Comparison of ENCODE assay signal across 11 cellular contexts in genomic region chr12:75706786-75707605, GRCh38.
A peak's percentile ranks its signal among the peaks of the same experiment; 100 is the strongest.
DNase-seq lines count a peak whose midpoint lies in the region; ATAC-seq, FAIRE-seq and TF ChIP-seq lines count a peak whose summit lies in the region.
"Had no signal": no experiment of that assay in that cellular context is flagged by ENCODE, and none has a peak within 500 bp of the region (broad histone marks: within the 10 kb centered on the region; RNA-seq: fewer than 3 reads in every experiment).

No MANE protein-coding gene starts in this region.

- peak overlapping the region in 2 of 10 experiments; percentile 6 to 28; a peak in 2 of 20 replicates for H3K4me3 ChIP-seq in BLaER1 treated with 17β-estradiol and CSF1 and Interleukin-3, amounts not matched to agents 10 nM and 100 nM
- H3K4me3 ChIP-seq in HUES6 (ENCODE audit: low read depth, low read length): no peak overlapping the region
- H3K4me3 ChIP-seq in K562: no peak overlapping the region
- no peak overlapping the region for H3K4me3 ChIP-seq in mesodermal cell (ENCODE audit: extremely low read depth, insufficient read depth, low read length, poor library complexity, severe bottlenecking)
- H3K4me3 ChIP-seq in left lung: no peak overlapping the region
- H3K4me3 ChIP-seq: thoracic aorta had no signal

- TF ChIP-seq RAD21 in K562 (CRISPR knock-in tag; conservative IDR thresholded peaks at IDR 0.05 in 1 of 2, IDR thresholded peaks at IDR 0.05 in 1 of 2): 0 out of 4 replicates have a peak, but pooled peaks of 1 of the 2 experiments have one; percentile 30

- in situ Hi-C loops in K562 (cut with MboI): no loop called here

- CTCF ChIA-PET in K562 (lab: Yijun Ruan, JAX; ENCODE audit: low intra/inter-chr PET ratio): no interaction called here

- ATAC-seq in K562 (peak; percentile 79), left lung (no peak)

- no peak for TF ChIP-seq CTCF in K562 (IDR thresholded peaks at IDR 0.05 in 2 of 3, conservative IDR thresholded peaks at IDR 0.05 in 1 of 3; ENCODE audit: insufficient read depth in 2 of 3, low read depth in 1 of 3, low read length in 3 of 3)
- TF ChIP-seq CTCF in left lung (IDR thresholded peaks at IDR 0.05): no peak

- peak overlapping the region; percentile 57 for H2AFZ ChIP-seq in K562 (ENCODE audit: low read depth, low read length)

- DNase-seq in K562 (ENCODE audit: extremely low read depth in 1 of 4, low spot score in 3 of 4): peak; percentile 41 to 76 (median 54)
- DNase-seq in stimulated activated CD4-positive, alpha-beta T cell treated with anti-CD3 and anti-CD28 coated beads, Interleukin-4, amount 100 ng/mL, for 24 hours: no peak
- DNase-seq in hippocampal formation (lab: John Stamatoyannopoulos, UW): no peak
- no peak for DNase-seq in activated CD8-positive, alpha-beta memory T cell treated with anti-CD3 and anti-CD28 coated beads for 24 hours
- DNase-seq in left lung: no peak
- DNase-seq: immature natural killer cell had no signal

- H3K4me1 ChIP-seq in BLaER1 treated with 17β-estradiol and CSF1 and Interleukin-3, amounts not matched to agents 10 nM and 100 nM: peaks cover 20 to 41% (median 26%) of the 10 kb centered on the region in 10 experiments
- peaks cover 38% of the 10 kb centered on the region for H3K4me1 ChIP-seq in HUES6 (ENCODE audit: control insufficient read depth, insufficient read depth, low read length)
- H3K4me1 ChIP-seq in K562 (replicated peaks in 1 of 2; ENCODE audit: control insufficient read depth in 2 of 2, insufficient read depth in 2 of 2, low read length in 2 of 2): peaks cover 3 to 35% of the 10 kb centered on the region in 2 experiments; a peak in 4 of 5 replicates
- peaks cover 33% of the 10 kb centered on the region for H3K4me1 ChIP-seq in mesodermal cell (ENCODE audit: control insufficient read depth, insufficient read depth, low read length, poor library complexity, severe bottlenecking)
- peaks cover 0 to 5% of the 10 kb centered on the region in 2 donors for H3K4me1 ChIP-seq in left lung

- H3K27ac ChIP-seq in BLaER1 treated with 17β-estradiol and CSF1 and Interleukin-3, amounts not matched to agents 10 nM and 100 nM: peak overlapping the region; percentile 23 to 64 (median 51); a peak in 19 of 22 replicates
- H3K27ac ChIP-seq in HUES6 (ENCODE audit: low read depth, low read length) (peak overlapping the region; percentile 46; the same call in 1 of the 2 replicates), K562 (ENCODE audit: extremely low read depth, low read depth, low read length) (peak overlapping the region; percentile 65), mesodermal cell (ENCODE audit: low read depth, low read length, severe bottlenecking) (peak overlapping the region; percentile 91), left lung (peak overlapping the region in 1 of 2 donors; percentile 53)

- no peaks in the 10 kb centered on the region for H3K9me1 ChIP-seq in K562 (ENCODE audit: control insufficient read depth, insufficient read depth, low read length)

- H3K4me2 ChIP-seq in BLaER1 treated with 17β-estradiol and CSF1 and Interleukin-3, amounts not matched to agents 10 nM and 100 nM: peak overlapping the region; percentile 42 to 78 (median 64)
- H3K4me2 ChIP-seq in K562 (ENCODE audit: insufficient read depth, low read length): peak overlapping the region; percentile 33

- H3K9ac ChIP-seq in BLaER1 treated with 17β-estradiol and CSF1 and Interleukin-3, amounts not matched to agents 10 nM and 100 nM: peak overlapping the region in 2 of 11 experiments; percentile 4 to 14; a peak in 2 of 22 replicates
- H3K9ac ChIP-seq in HUES6 (ENCODE audit: low read length) (no peak overlapping the region), K562 (ENCODE audit: insufficient read depth in 1 of 2, low read depth in 2 of 2, low read length in 2 of 2) (peak overlapping the region in 1 of 2 experiments; percentile 32; a peak in 1 of 4 replicates)

- no peaks in the 10 kb centered on the region for H4K20me1 ChIP-seq in BLaER1 treated with 17β-estradiol and CSF1 and Interleukin-3, amounts not matched to agents 10 nM and 100 nM
- no peaks in the 10 kb centered on the region for H4K20me1 ChIP-seq in K562 (replicated peaks; ENCODE audit: control insufficient read depth, insufficient read depth, low read length)

- no TSS peak for BruUV-seq in K562 (replicated peaks; lab: Mats Ljungman, UMichigan)

- intact Hi-C loops in K562 (cut with micrococcal nuclease) (loop anchor here (5.0 to 10.0 kb wide), 2 partner anchors 188 to 325 kb away; partner anchors contain the start of gene PHLDA1), left lung (cut with DNase I) (no loop called here)

- no peak for TF ChIP-seq POLR2A in K562 (conservative IDR thresholded peaks at IDR 0.05)

- WGBS in K562 (ENCODE audit: insufficient coverage, low coverage, missing lambda C conversion rate): 37% methylated on average over 8 of the region's 8 CpGs
- WGBS in mesodermal cell (ENCODE audit: insufficient coverage in 2 of 2), 2 experiments: 70 to 100% methylated on average over 2 of the region's 8 CpGs

- no peaks in the 10 kb centered on the region for H3K27me3 ChIP-seq in BLaER1 treated with 17β-estradiol and CSF1 and Interleukin-3, amounts not matched to agents 10 nM and 100 nM
- H3K27me3 ChIP-seq in HUES6 (ENCODE audit: control insufficient read depth, insufficient read depth, low read length) (no peaks in the 10 kb centered on the region), K562 (ENCODE audit: control insufficient read depth in 2 of 2, insufficient read depth in 2 of 2, low read length in 2 of 2) (no peaks in the 10 kb centered on the region), left lung (no peaks in the 10 kb centered on the region)

- H3K36me3 ChIP-seq in BLaER1 treated with 17β-estradiol and CSF1 and Interleukin-3, amounts not matched to agents 10 nM and 100 nM: no peaks in the 10 kb centered on the region
- H3K36me3 ChIP-seq in HUES6 (ENCODE audit: control insufficient read depth, insufficient read depth, low read length) (no peaks in the 10 kb centered on the region), K562 (ENCODE audit: control insufficient read depth, insufficient read depth, low read length) (no peaks in the 10 kb centered on the region), mesodermal cell (ENCODE audit: control insufficient read depth, insufficient read depth, low read length) (no peaks in the 10 kb centered on the region), left lung (no peaks in the 10 kb centered on the region)
- H3K36me3 ChIP-seq: thoracic aorta had no signal

- H3K9me3 ChIP-seq in BLaER1 treated with 17β-estradiol and CSF1 and Interleukin-3, amounts not matched to agents 10 nM and 100 nM (replicated peaks in 1 of 11): no peaks in the 10 kb centered on the region
- H3K9me3 ChIP-seq in HUES6 (ENCODE audit: control insufficient read depth, insufficient read depth, low read depth, low read length) (no peaks in the 10 kb centered on the region), K562 (replicated peaks; ENCODE audit: control insufficient read depth, insufficient read depth, low read depth, low read length) (no peaks in the 10 kb centered on the region), mesodermal cell (ENCODE audit: control insufficient read depth, low read length) (no peaks in the 10 kb centered on the region), left lung (no peaks in the 10 kb centered on the region)
- H3K9me3 ChIP-seq: thoracic aorta had no signal

- peak; percentile 72 for FAIRE-seq in K562 (lab: Jason Lieb, UNC)
- FAIRE-seq: D721Med had no signal

- H3K79me2 ChIP-seq in K562 (ENCODE audit: control insufficient read depth, insufficient read depth, low read length): no peaks in the 10 kb centered on the region

- TF ChIP-seq EP300 in K562 (IDR thresholded peaks at IDR 0.05; ENCODE audit: low read length): peak; percentile 87

- POLR2A ChIA-PET in K562 (lab: Yijun Ruan, JAX): interaction anchor here (1.2 to 1.4 kb wide), 2 partner anchors 9 to 38 kb away, joined by 4 read pairs; no protein-coding TSS in a partner anchor

TF ChIP-seq in K562, 482 proteins besides CTCF, POLR2A, EP300 and RAD21 (continues in another document):
- TF ChIP-seq PCBP1 (IDR thresholded peaks at IDR 0.05; ENCODE audit: low read depth, low read length, poor library complexity, severe bottlenecking) (no peak), ZBTB43 (CRISPR knock-in tag; IDR thresholded peaks at IDR 0.05) (no peak), RAD51 (IDR thresholded peaks at IDR 0.05; ENCODE audit: borderline replicate concordance, low read depth) (no peak), ZNF589 (CRISPR knock-in tag; IDR thresholded peaks at IDR 0.05; ENCODE audit: low read depth) (peak; percentile 79; the same call in 1 of the 2 replicates), ZNF143 (CRISPR knock-in tag; IDR thresholded peaks at IDR 0.05) (no peak), KDM4B (IDR thresholded peaks at IDR 0.05; ENCODE audit: borderline replicate concordance in 2 of 2, low read depth in 1 of 2) (no peak), EZH2 (IDR thresholded peaks at IDR 0.05; ENCODE audit: borderline replicate concordance, low read depth, low read length) (no peak), NR4A1 (CRISPR knock-in tag; IDR thresholded peaks at IDR 0.05) (no peak), NR4A1 (tag; IDR thresholded peaks at IDR 0.05) (no peak), STAT5A (IDR thresholded peaks at IDR 0.05; ENCODE audit: borderline replicate concordance, low read length) (peak; percentile 61), TBP (optimal IDR thresholded peaks at IDR 0.05; ENCODE audit: low read depth, low read length) (no peak), SREBF2 (CRISPR knock-in tag; IDR thresholded peaks at IDR 0.05) (no peak), NONO (IDR thresholded peaks at IDR 0.05; ENCODE audit: low read depth in 2 of 2, low read length in 1 of 2) (no peak), RFX5 (IDR thresholded peaks at IDR 0.05; ENCODE audit: low read depth, low read length) (no peak), FOXM1 (IDR thresholded peaks at IDR 0.05; ENCODE audit: low read depth) (peak; percentile 61), FOXM1 (CRISPR knock-in tag; IDR thresholded peaks at IDR 0.05; ENCODE audit: low read depth) (no peak), HOXB6 (CRISPR knock-in tag; IDR thresholded peaks at IDR 0.05; ENCODE audit: borderline replicate concordance) (no peak), ZNF507 (tag; conservative IDR thresholded peaks at IDR 0.05) (no peak), RCOR1 (IDR thresholded peaks at IDR 0.05; ENCODE audit: borderline replicate concordance in 1 of 2, low read depth in 2 of 2, low read length in 2 of 2) (peak in 1 of 2 experiments; percentile 84; a peak in 2 of 4 replicates)

Comparison
In these comparisons a context has a peak if more than half of its experiments do, and no peak if none do; other contexts are left out.
1. DNase-seq: peak in K562 (4 of 4); none in stimulated activated CD4-positive, alpha-beta T cell treated with anti-CD3 and anti-CD28 coated beads, Interleukin-4, amount 100 ng/mL, for 24 hours (single experiment), hippocampal formation (0 of 2), activated CD8-positive, alpha-beta memory T cell treated with anti-CD3 and anti-CD28 coated beads for 24 hours (single experiment) and left lung (0 of 2).